Comparison of ENCODE assay signal across 19 cellular contexts in the genomic region with DNA sequence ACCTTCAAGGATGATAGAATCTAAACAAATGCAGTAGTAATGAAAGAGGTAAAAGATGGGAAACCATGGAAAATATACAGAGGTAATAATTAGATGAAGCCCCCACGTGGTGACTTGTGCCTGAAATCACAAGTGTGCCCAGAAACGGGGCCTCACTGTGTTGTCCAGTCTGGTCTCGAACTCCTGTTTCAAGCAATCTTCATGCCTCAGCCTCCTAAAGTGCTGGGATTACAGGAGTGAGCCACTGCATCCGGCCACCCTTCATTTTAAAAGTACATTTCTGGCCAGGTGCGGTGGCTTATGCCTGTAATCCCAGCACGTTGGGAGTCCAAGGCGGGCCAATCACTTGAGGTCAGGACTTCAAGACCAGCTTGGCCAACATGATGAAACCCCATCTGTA.
"Had no signal": no experiment of that assay in that cellular context is flagged by ENCODE, and none has a peak within 500 bp of the region (broad histone marks: within the 10 kb centered on the region; RNA-seq: fewer than 3 reads in every experiment).

No MANE protein-coding gene starts in this region.

- ATAC-seq: effector memory CD8-positive, alpha-beta T cell; right cardiac atrium; T-cell had no signal

- H3K4me3 Mint-ChIP-seq: activated B cell treated with CpG ODN at 0.5 μM for 24 hours; activated CD4-positive, alpha-beta memory T cell treated with anti-CD3 and anti-CD28 coated beads for 36 hours; type B pancreatic cell had no signal

- H3K27ac ChIP-seq: left ventricle myocardium inferior, prostate gland, skin epidermis, stomach, testis had no signal

- H3K27ac Mint-ChIP-seq: activated B cell treated with CpG ODN at 0.5 μM for 24 hours; activated CD4-positive, alpha-beta memory T cell treated with anti-CD3 and anti-CD28 coated beads for 36 hours; activated naive CD4-positive, alpha-beta T cell treated with anti-CD3 and anti-CD28 coated beads for 36 hours; effector memory CD8-positive, alpha-beta T cell; immature natural killer cell; T-cell; type B pancreatic cell had no signal

- H3K27me3 Mint-ChIP-seq: activated B cell treated with CpG ODN at 0.5 μM for 24 hours; activated CD4-positive, alpha-beta memory T cell treated with anti-CD3 and anti-CD28 coated beads for 36 hours; effector memory CD8-positive, alpha-beta T cell; T-cell; type B pancreatic cell had no signal

- H3K4me3 ChIP-seq: esophagus squamous epithelium, left ventricle myocardium inferior, prostate gland, skin epidermis, stomach, testis had no signal

- H3K36me3 ChIP-seq: esophagus squamous epithelium, left ventricle myocardium inferior, prostate gland, stomach had no signal

- H3K36me3 Mint-ChIP-seq: immature natural killer cell, T-cell, type B pancreatic cell had no signal

- H3K9me3 ChIP-seq: esophagus squamous epithelium, left ventricle myocardium inferior, prostate gland, stomach, testis had no signal

- DNase-seq: activated B cell treated with CpG ODN at 0.5 μM for 24 hours; activated CD4-positive, alpha-beta memory T cell treated with anti-CD3 and anti-CD28 coated beads for 36 hours; activated CD4-positive, alpha-beta T cell treated with anti-CD3 and anti-CD28 coated beads for 4 hours; activated naive CD4-positive, alpha-beta T cell treated with anti-CD3 and anti-CD28 coated beads for 36 hours; activated T-cell treated with anti-CD3 and anti-CD28 coated beads, Interleukin-2, amount 50 U/mL, for 1 hour; effector memory CD8-positive, alpha-beta T cell; esophagus squamous epithelium; immature natural killer cell; kidney glomerular epithelial cell; left ventricle myocardium inferior; mammary epithelial cell; right cardiac atrium; stomach; T-cell; T-helper 9 cell; testis had no signal

- H3K27me3 ChIP-seq: esophagus squamous epithelium, stomach, testis had no signal

- H3K4me1 ChIP-seq: prostate gland had no signal

- H3K9me3 Mint-ChIP-seq: activated B cell treated with CpG ODN at 0.5 μM for 24 hours; activated CD4-positive, alpha-beta memory T cell treated with anti-CD3 and anti-CD28 coated beads for 36 hours; activated naive CD4-positive, alpha-beta T cell treated with anti-CD3 and anti-CD28 coated beads for 36 hours; effector memory CD8-positive, alpha-beta T cell; immature natural killer cell; T-cell; type B pancreatic cell had no signal
